28 cellular contexts compared by ENCODE assay signal in the genomic region with DNA sequence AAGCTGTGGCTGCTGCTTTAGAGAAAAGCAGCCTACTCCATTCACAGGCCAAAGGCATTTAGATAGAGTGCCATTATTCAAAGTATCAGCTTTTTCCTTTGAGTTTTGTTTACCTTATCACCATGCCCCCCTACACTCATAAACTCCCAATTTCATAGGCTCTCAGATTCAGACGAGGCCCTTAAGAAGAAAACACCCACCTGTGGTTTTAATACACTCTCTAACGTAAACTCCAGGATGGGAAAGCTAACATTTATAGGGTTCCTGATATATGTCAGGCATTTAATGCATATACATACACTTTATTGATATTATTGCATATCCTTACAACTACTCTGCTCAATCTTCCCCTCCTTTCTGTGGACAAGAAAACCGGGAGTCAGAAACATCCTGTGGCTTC.
"Had no signal": no experiment of that assay in that cellular context is flagged by ENCODE, and none has a peak within 500 bp of the region (broad histone marks: within the 10 kb centered on the region; RNA-seq: fewer than 3 reads in every experiment).

No MANE protein-coding gene starts in this region.

- H3K4me3 ChIP-seq: adrenal gland, breast epithelium, cardiac muscle cell, coronary artery, dorsolateral prefrontal cortex, esophagus muscularis mucosa, gastrocnemius medialis, heart left ventricle had no signal

- ATAC-seq: activated CD4-positive, alpha-beta T cell treated with anti-CD3 and anti-CD28 coated beads for 36 hours; activated CD8-positive, alpha-beta memory T cell treated with anti-CD3 and anti-CD28 coated beads, Interleukin-2, amount 10 ng/mL, durations not matched to agents 7 days and 5 days; activated CD8-positive, alpha-beta T cell treated with anti-CD3 and anti-CD28 coated beads, Interleukin-2, amount 10 ng/mL, durations not matched to agents 7 days and 5 days; activated naive CD8-positive, alpha-beta T cell treated with anti-CD3 and anti-CD28 coated beads, Interleukin-2, amount 50 U/mL, for 24 hours; foreskin keratinocyte; gastrocnemius medialis; heart left ventricle had no signal

- H3K27ac ChIP-seq: adrenal gland, breast epithelium, cardiac muscle cell, coronary artery, dorsolateral prefrontal cortex, esophagus muscularis mucosa, foreskin keratinocyte, gastrocnemius medialis, heart left ventricle had no signal

- H3K27me3 ChIP-seq: cardiac muscle cell had no signal

- H3K4me1 ChIP-seq: adrenal gland, breast epithelium, esophagus muscularis mucosa, foreskin keratinocyte, gastrocnemius medialis, heart left ventricle had no signal

- H3K9me3 ChIP-seq: adrenal gland, breast epithelium, esophagus muscularis mucosa, gastrocnemius medialis, heart left ventricle had no signal

- H3K36me3 ChIP-seq: adrenal gland, breast epithelium, cardiac muscle cell, esophagus muscularis mucosa, gastrocnemius medialis, heart left ventricle had no signal

- DNase-seq: activated CD4-positive, alpha-beta memory T cell treated with anti-CD3 and anti-CD28 coated beads for 36 hours; activated CD4-positive, alpha-beta T cell treated with anti-CD3 and anti-CD28 coated beads for 36 hours; activated CD4-positive, alpha-beta T cell treated with anti-CD3 and anti-CD28 coated beads, Interleukin-2, amount 10 ng/mL, durations not matched to agents 24 days and 14 days; activated CD4-positive, CD25-positive, alpha-beta regulatory T cell; activated CD4-positive, CD25-positive, alpha-beta regulatory T cell treated with anti-CD3 and anti-CD28 coated beads, Interleukin-2, amount 50 U/mL, for 72 hours; activated CD8-positive, alpha-beta memory T cell treated with anti-CD3 and anti-CD28 coated beads, Interleukin-2, amount 10 ng/mL, durations not matched to agents 7 days and 5 days; activated CD8-positive, alpha-beta memory T cell treated with anti-CD3 and anti-CD28 coated beads, Interleukin-2, amount 50 U/mL, for 4 hours; activated CD8-positive, alpha-beta T cell treated with anti-CD3 and anti-CD28 coated beads, Interleukin-2, amount 10 ng/mL, durations not matched to agents 7 days and 5 days; activated effector memory CD4-positive, alpha-beta T cell treated with anti-CD3 and anti-CD28 coated beads, Interleukin-2, amount 50 U/mL, for 16 hours; activated naive CD4-positive, alpha-beta T cell treated with anti-CD3 and anti-CD28 coated beads for 36 hours; activated naive CD8-positive, alpha-beta T cell treated with anti-CD3 and anti-CD28 coated beads for 36 hours; activated naive CD8-positive, alpha-beta T cell treated with anti-CD3 and anti-CD28 coated beads, Interleukin-2, amount 50 U/mL, for 24 hours; activated T-cell treated with anti-CD3 and anti-CD28 coated beads, Interleukin-2, amount 50 U/mL, for 1 hour; activated T-cell treated with anti-CD3 and anti-CD28 coated beads, Interleukin-2, amount 50 U/mL, for 48 hours; adrenal gland; aorta; dorsolateral prefrontal cortex; effector memory CD4-positive, alpha-beta T cell; endodermal cell; foreskin keratinocyte; gastrocnemius medialis; glutamatergic neuron; heart left ventricle; T-helper 2 cell had no signal
